In the genomic region with DNA sequence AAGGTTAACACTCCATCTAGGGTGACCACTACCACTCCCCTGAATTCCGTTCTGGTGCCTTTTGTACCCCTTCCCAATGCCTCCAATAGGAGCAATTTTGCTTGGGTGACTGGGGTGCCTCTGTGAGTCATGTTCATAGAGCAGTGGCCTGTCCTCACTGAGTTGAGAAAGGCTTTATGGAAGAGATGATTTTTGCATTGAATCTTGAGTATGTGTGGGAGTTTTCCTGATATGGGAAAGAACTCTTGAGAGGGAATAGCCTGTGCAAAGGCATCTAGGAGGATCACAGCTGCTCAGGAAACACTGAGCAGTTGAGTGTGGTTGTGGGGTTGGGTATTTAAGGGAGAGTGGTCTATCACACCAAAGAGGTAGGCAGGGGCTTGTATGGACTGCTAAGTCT, we compare ENCODE assay signal across 18 cellular contexts. TPM values are rescaled to one million over a fixed set of nuclear protein-coding genes. Genes with fewer than 3 reads are reported as not detected.
A peak's percentile ranks its signal among the peaks of the same experiment; 100 is the strongest.
DNase-seq lines count a peak whose midpoint lies in the region; ATAC-seq and TF ChIP-seq lines count a peak whose summit lies in the region.
"Had no signal": no experiment of that assay in that cellular context is flagged by ENCODE, and none has a peak within 500 bp of the region (broad histone marks: within the 10 kb centered on the region; RNA-seq: fewer than 3 reads in every experiment).

No MANE protein-coding gene starts in this region.

- H3K27me3 ChIP-seq in GM23248 (replicated peaks; ENCODE audit: insufficient read depth), result no peaks in the 10 kb centered on the region
- H3K27me3 ChIP-seq: BLaER1 had no signal

- H3K4me1 ChIP-seq in GM23248 (ENCODE audit: insufficient read depth), result no peaks in the 10 kb centered on the region
- H3K4me1 ChIP-seq: BLaER1 had no signal

- H3K36me3 Mint-ChIP-seq in WTC11, result no peaks in the 10 kb centered on the region
- H3K36me3 Mint-ChIP-seq: CD4-positive, CD25-positive, alpha-beta regulatory T cell; CD8-positive, alpha-beta T cell had no signal

- no peak overlapping the region for H3K27ac ChIP-seq in GM23248
- H3K27ac ChIP-seq: BLaER1, C4-2B had no signal

- H3K36me3 ChIP-seq in GM23248 (ENCODE audit: low read depth), result no peaks in the 10 kb centered on the region
- H3K36me3 ChIP-seq: BLaER1 had no signal

- no peak overlapping the region for H2AFZ ChIP-seq in GM23248

- in situ Hi-C loops in GM23248 (cut with MboI), result loop anchor here (10.0 kb wide), 1 partner anchor 228 kb away; no protein-coding TSS in a partner anchor

- H3K27ac Mint-ChIP-seq in WTC11, result no peak overlapping the region
- H3K27ac Mint-ChIP-seq: B cell; CD4-positive, CD25-positive, alpha-beta regulatory T cell; CD8-positive, alpha-beta T cell had no signal

- H3K4me3 ChIP-seq in GM23248, result no peak overlapping the region
- H3K4me3 ChIP-seq: BLaER1, GM12878 had no signal

- no peaks in the 10 kb centered on the region for H3K9me3 Mint-ChIP-seq in WTC11
- H3K9me3 Mint-ChIP-seq: CD4-positive, CD25-positive, alpha-beta regulatory T cell; CD8-positive, alpha-beta T cell had no signal

- no peaks in the 10 kb centered on the region for H3K9me2 ChIP-seq in GM23248 (ENCODE audit: insufficient read depth)

- CTCF ChIA-PET in WTC11 (lab: Charles Lee), result no interaction called here

- H3F3A ChIP-seq in GM23248 (ENCODE audit: insufficient read depth), result no peaks in the 10 kb centered on the region

- ATAC-seq in WTC11, result no peak
- ATAC-seq: CD8-positive, alpha-beta T cell; GM12878 had no signal

- no peaks in the 10 kb centered on the region for H4K20me1 ChIP-seq in GM23248 (ENCODE audit: insufficient read depth)
- H4K20me1 ChIP-seq: BLaER1 had no signal

- H3K4me1 Mint-ChIP-seq in WTC11, result peaks cover 10% of the 10 kb centered on the region
- H3K4me1 Mint-ChIP-seq: B cell; CD4-positive, CD25-positive, alpha-beta regulatory T cell had no signal

- 36 to 50% methylated on average over 1 of the region's 1 CpG for WGBS in GM23248 (ENCODE audit: low coverage in 1 of 2, low lambda C conversion rate in 2 of 2, missing lambda C conversion rate in 2 of 2), 2 experiments

- H3K4me2 ChIP-seq in GM23248 (ENCODE audit: unreplicated experiment), result no peak overlapping the region
- H3K4me2 ChIP-seq: BLaER1 had no signal

- no peak overlapping the region for H3K9ac ChIP-seq in GM23248
- H3K9ac ChIP-seq: BLaER1 had no signal

- POLR2A ChIA-PET in WTC11 (lab: Charles Lee), result no interaction called here

- no peak for TF ChIP-seq CTCF in WTC11 (IDR thresholded peaks at IDR 0.05)

- no peak overlapping the region for H3K4me3 Mint-ChIP-seq in WTC11
- H3K4me3 Mint-ChIP-seq: B cell; CD4-positive, CD25-positive, alpha-beta regulatory T cell; CD8-positive, alpha-beta T cell had no signal

- peaks cover 26% of the 10 kb centered on the region for H3K27me3 Mint-ChIP-seq in WTC11 (ENCODE audit: low read depth)

- H3K79me2 ChIP-seq in GM23248 (ENCODE audit: insufficient read depth), result no peaks in the 10 kb centered on the region

- no peaks in the 10 kb centered on the region for H3K9me3 ChIP-seq in GM23248 (ENCODE audit: low read depth)
- H3K9me3 ChIP-seq: BLaER1 had no signal

- DNase-seq in GM23248 (peak; percentile 5), NCI-H226 (peak; percentile 53), islet precursor cell (peak; percentile 10), WTC11 (ENCODE audit: low spot score) (no peak), NCI-H345 (lab: John Stamatoyannopoulos, UW) (no peak), AG08395 (ENCODE audit: low spot score) (no peak)
- DNase-seq: CD4-positive, CD25-positive, alpha-beta regulatory T cell; CD8-positive, alpha-beta T cell; DMS 273 treated with DMSO at 0.1 percent for 48 hours; DMS79; EL; GDM1; H7; HCEC 1CT had no signal

TF ChIP-seq in WTC11, 78 proteins besides CTCF, POLR2A, EP300 and RAD21:
- no peak for TF ChIP-seq ZNF138 (CRISPR knock-in tag; conservative IDR thresholded peaks at IDR 0.05)
- TF ChIP-seq RELA (CRISPR knock-in tag; IDR thresholded peaks at IDR 0.05; ENCODE audit: borderline replicate concordance), result no peak
- TF ChIP-seq NFE2L1 (CRISPR knock-in tag; IDR thresholded peaks at IDR 0.05), result no peak
- TF ChIP-seq, protein P1, sequence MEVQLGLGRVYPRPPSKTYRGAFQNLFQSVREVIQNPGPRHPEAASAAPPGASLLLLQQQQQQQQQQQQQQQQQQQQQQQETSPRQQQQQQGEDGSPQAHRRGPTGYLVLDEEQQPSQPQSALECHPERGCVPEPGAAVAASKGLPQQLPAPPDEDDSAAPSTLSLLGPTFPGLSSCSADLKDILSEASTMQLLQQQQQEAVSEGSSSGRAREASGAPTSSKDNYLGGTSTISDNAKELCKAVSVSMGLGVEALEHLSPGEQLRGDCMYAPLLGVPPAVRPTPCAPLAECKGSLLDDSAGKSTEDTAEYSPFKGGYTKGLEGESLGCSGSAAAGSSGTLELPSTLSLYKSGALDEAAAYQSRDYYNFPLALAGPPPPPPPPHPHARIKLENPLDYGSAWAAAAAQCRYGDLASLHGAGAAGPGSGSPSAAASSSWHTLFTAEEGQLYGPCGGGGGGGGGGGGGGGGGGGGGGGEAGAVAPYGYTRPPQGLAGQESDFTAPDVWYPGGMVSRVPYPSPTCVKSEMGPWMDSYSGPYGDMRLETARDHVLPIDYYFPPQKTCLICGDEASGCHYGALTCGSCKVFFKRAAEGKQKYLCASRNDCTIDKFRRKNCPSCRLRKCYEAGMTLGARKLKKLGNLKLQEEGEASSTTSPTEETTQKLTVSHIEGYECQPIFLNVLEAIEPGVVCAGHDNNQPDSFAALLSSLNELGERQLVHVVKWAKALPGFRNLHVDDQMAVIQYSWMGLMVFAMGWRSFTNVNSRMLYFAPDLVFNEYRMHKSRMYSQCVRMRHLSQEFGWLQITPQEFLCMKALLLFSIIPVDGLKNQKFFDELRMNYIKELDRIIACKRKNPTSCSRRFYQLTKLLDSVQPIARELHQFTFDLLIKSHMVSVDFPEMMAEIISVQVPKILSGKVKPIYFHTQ (CRISPR knock-in tag; IDR thresholded peaks at IDR 0.05), result no peak
- TF ChIP-seq, protein P2, sequence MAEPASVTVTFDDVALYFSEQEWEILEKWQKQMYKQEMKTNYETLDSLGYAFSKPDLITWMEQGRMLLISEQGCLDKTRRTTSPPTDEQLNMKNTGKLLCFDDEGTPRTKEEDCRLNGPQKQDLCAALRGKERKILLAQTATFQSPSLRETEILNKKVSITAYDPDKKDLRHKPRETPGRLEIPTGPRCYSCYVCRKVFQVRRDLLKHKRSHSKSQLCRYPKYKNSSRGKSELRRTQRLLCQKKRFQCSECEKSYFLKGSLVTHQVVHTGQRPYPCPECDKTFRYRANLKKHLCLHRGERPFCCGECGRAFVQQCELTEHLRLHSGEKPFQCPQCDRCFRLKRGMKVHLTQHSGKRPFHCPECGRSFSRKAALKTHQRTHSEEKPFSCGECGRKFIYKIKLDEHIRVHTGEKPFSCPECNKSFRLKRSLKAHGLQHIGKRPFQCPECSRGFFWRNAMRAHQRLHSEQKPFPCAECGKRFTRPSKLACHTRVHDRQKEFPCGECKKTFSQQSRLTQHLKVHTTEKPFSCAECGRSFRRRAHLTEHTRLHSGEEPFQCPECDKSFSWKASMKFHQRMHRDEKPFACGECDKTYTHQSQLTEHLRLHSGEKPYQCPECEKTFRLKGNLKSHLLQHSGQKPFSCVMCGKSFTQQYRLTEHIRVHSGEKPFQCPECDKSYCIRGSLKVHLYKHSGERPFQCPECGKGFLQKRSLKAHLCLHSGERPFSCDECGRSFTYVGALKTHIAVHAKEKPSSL (CRISPR knock-in tag; conservative IDR thresholded peaks at IDR 0.05), result no peak
- TF ChIP-seq, protein P3, sequence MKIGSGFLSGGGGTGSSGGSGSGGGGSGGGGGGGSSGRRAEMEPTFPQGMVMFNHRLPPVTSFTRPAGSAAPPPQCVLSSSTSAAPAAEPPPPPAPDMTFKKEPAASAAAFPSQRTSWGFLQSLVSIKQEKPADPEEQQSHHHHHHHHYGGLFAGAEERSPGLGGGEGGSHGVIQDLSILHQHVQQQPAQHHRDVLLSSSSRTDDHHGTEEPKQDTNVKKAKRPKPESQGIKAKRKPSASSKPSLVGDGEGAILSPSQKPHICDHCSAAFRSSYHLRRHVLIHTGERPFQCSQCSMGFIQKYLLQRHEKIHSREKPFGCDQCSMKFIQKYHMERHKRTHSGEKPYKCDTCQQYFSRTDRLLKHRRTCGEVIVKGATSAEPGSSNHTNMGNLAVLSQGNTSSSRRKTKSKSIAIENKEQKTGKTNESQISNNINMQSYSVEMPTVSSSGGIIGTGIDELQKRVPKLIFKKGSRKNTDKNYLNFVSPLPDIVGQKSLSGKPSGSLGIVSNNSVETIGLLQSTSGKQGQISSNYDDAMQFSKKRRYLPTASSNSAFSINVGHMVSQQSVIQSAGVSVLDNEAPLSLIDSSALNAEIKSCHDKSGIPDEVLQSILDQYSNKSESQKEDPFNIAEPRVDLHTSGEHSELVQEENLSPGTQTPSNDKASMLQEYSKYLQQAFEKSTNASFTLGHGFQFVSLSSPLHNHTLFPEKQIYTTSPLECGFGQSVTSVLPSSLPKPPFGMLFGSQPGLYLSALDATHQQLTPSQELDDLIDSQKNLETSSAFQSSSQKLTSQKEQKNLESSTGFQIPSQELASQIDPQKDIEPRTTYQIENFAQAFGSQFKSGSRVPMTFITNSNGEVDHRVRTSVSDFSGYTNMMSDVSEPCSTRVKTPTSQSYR (CRISPR knock-in tag; IDR thresholded peaks at IDR 0.05), result no peak

RNA-seq across cellular contexts. Expression of a gene that starts 16.2 kb away (rescaled TPM):
- total RNA-seq in GM23248 (2014; rRNA removed; shearing (Covaris generic)), result 0.13 and 0.76 TPM in 2 replicates
- polyA plus RNA-seq in GM23248 (2016; fragmentation: Nextera tagmentation; extraction: Ambion mirVana), result 0.42 and 0.59 TPM in 2 replicates
- total RNA-seq in WTC11 (2021), result 0.28 to 0.46 TPM (median 0.30 TPM) in 3 replicates

RNA-seq across cellular contexts. Expression of a gene that starts 16.2 kb away (rescaled TPM):
- total RNA-seq in GM23248 (2014; rRNA removed; shearing (Covaris generic)), result 52.1 and 55.4 TPM in 2 replicates
- polyA plus RNA-seq in GM23248 (2016; fragmentation: Nextera tagmentation; extraction: Ambion mirVana), result 49.4 and 55.8 TPM in 2 replicates
- total RNA-seq in WTC11 (2021), result 39.7 to 43.6 TPM (median 42.4 TPM) in 3 replicates

RNA-seq across cellular contexts. Expression of a gene that starts 25.6 kb away (rescaled TPM):
- 9.7 and 13.7 TPM in 2 replicates for total RNA-seq in GM23248 (2014; rRNA removed; shearing (Covaris generic))
- polyA plus RNA-seq in GM23248 (2016; fragmentation: Nextera tagmentation; extraction: Ambion mirVana), result 18.5 and 18.7 TPM in 2 replicates
- 14.7 to 15.9 TPM (median 15.5 TPM) in 3 replicates for total RNA-seq in WTC11 (2021)

RNA-seq across cellular contexts. Expression of a gene that starts 36.8 kb away (rescaled TPM):
- total RNA-seq in GM23248 (2014; rRNA removed; shearing (Covaris generic)), result 44.5 and 58.0 TPM in 2 replicates
- polyA plus RNA-seq in GM23248 (2016; fragmentation: Nextera tagmentation; extraction: Ambion mirVana), result 48.6 and 54.8 TPM in 2 replicates
- total RNA-seq in WTC11 (2021), result 15.0 to 17.2 TPM (median 16.6 TPM) in 3 replicates

RNA-seq across cellular contexts. Expression of a gene that starts 49.9 kb away (rescaled TPM):
- total RNA-seq in GM23248 (2014; rRNA removed; shearing (Covaris generic)), result 5.3 and 13.2 TPM in 2 replicates
- 7.7 and 8.3 TPM in 2 replicates for polyA plus RNA-seq in GM23248 (2016; fragmentation: Nextera tagmentation; extraction: Ambion mirVana)
- 15.7 to 17.2 TPM (median 16.6 TPM) in 3 replicates for total RNA-seq in WTC11 (2021)

Comparison
In these comparisons a context has a peak if more than half of its experiments do, and no peak if none do; other contexts are left out.
1. DNase-seq: peak in GM23248 (single experiment), NCI-H226 (single experiment) and islet precursor cell (single experiment); none in WTC11 (single experiment), NCI-H345 (single experiment) and AG08395 (single experiment).